Comparison of ENCODE assay signal across 13 cellular contexts in the genomic region with DNA sequence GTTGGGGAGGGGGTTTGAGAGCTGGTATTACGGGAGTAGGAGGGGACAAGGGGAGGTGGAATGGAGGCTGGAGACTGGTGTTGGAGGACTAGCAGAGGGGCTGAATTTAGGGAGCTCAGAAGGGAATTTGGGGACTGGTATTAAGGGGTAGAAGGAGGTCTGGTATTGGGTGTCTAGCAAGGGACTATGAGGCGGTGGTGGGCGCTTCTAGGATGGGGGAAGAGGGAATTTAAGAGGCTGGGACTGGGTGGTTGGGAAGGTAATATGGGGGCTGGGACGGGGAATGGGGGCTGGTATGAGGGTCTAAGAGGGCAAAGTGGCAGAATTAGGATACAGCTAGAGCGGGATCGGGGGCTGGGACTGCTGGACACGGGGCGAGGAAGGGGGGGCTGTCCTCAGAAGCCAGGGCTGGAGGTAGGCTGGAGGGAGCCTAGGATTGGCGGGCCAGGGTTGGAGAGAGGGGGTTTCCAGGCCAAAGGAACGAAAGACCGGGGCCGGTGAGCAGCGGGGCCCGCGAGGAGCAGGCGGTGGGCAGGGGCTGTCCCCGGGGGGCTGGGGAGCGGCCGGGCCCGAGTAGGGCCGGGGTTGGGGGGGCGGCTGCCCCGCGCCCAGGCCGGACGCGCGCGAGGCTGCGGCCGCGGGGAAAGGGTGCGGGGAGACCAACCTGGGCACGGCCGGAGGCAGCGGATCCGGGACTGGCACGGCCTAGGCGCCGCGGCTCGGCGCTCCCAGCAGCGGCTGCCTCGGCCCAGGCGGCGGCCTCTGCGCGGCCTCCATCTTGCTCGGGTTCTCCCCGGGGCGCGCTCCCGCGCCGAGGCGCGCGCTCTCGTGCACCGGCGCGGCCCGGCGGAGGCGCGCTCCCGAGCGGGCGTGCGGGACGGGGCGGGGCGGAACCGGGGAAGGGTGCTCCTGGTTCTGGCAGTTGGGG. TPM values are rescaled to one million over a fixed set of nuclear protein-coding genes. Genes with fewer than 3 reads are reported as not detected.
DNase-seq lines count a peak whose midpoint lies in the region; ATAC-seq, FAIRE-seq and TF ChIP-seq lines count a peak whose summit lies in the region.
"Had no signal": no experiment of that assay in that cellular context is flagged by ENCODE, and none has a peak within 500 bp of the region (broad histone marks: within the 10 kb centered on the region; RNA-seq: fewer than 3 reads in every experiment).

A gene (minus strand): TSS at position 802 of the 928 bp plus-strand sequence. CDS start 1,143 bp downstream, outside the sequence.

- CTCF ChIA-PET in SK-N-SH (lab: Yijun Ruan, JAX), result interaction anchor here (0.9 to 2.2 kb wide), 4 partner anchors 48 to 200 kb away, joined by 3 to 7 read pairs (median 3); no protein-coding TSS in a partner anchor

- no peaks in the 10 kb centered on the region for H4K20me1 ChIP-seq in SK-N-SH (ENCODE audit: insufficient read depth)

- H3K9me3 ChIP-seq in SK-N-SH, result no peaks in the 10 kb centered on the region
- no peaks in the 10 kb centered on the region for H3K9me3 ChIP-seq in ascending aorta

- FAIRE-seq in GM19239 (lab: Jason Lieb, UNC), result no peak

- no peak for ATAC-seq in GM21619 (IDR thresholded peaks at IDR 0.05; ENCODE audit: unreplicated experiment)
- ATAC-seq: activated T-helper 17 cell treated with anti-CD3 and anti-CD28 coated beads, Interleukin-2, amount 50 U/mL, for 72 hours had no signal

- 0 out of 2 replicates have a peak within 1 kb of the TSS, but pooled peaks have one; percentile 19 for H3K4me2 ChIP-seq in SK-N-SH

- H3K27ac ChIP-seq in SK-N-SH (ENCODE audit: low read depth in 2 of 2, low read length in 1 of 2) (peak within 1 kb of the TSS in 1 of 2 experiments; percentile 31; a peak in 1 of 4 replicates), ascending aorta (no peak within 1 kb of the TSS)

- H3K4me1 ChIP-seq in SK-N-SH (ENCODE audit: control insufficient read depth in 1 of 2, insufficient read depth in 2 of 2, low read depth in 1 of 2, low read length in 1 of 2), result peaks cover 0 to 12% of the 10 kb centered on the region in 2 experiments; a peak in 2 of 4 replicates
- H3K4me1 ChIP-seq in ascending aorta, result no peaks in the 10 kb centered on the region

- intact Hi-C loops in ascending aorta (cut with DNase I), result no loop called here

- no peak for TF ChIP-seq RAD21 in SK-N-SH (IDR thresholded peaks at IDR 0.05; ENCODE audit: low read length)

- H3K36me3 ChIP-seq in SK-N-SH (replicated peaks in 1 of 2; ENCODE audit: control insufficient read depth in 1 of 2, insufficient read depth in 2 of 2, low read length in 1 of 2) (no peaks in the 10 kb centered on the region), ascending aorta (no peaks in the 10 kb centered on the region)

- H3K9ac ChIP-seq in SK-N-SH, result no peak within 1 kb of the TSS

- no peaks in the 10 kb centered on the region for H3K79me2 ChIP-seq in SK-N-SH (ENCODE audit: insufficient read depth)

- 7% methylated on average over 15 of the region's 75 CpGs for WGBS in SK-N-SH (ENCODE audit: low lambda C conversion rate)

- H3K4me3 ChIP-seq in SK-N-SH (ENCODE audit: low read depth in 2 of 2, low read length in 1 of 2) (peak within 1 kb of the TSS; percentile 41 to 51), ascending aorta (no peak within 1 kb of the TSS)

- H3K27me3 ChIP-seq in SK-N-SH (ENCODE audit: insufficient read depth) (no peaks in the 10 kb centered on the region), ascending aorta (peaks cover 17% of the 10 kb centered on the region)

- no peaks in the 10 kb centered on the region for H3K9me2 ChIP-seq in SK-N-SH

- DNase-seq in stimulated activated CD4-positive, alpha-beta T cell treated with anti-CD3 and anti-CD28 coated beads, Interleukin-15, amount 100 ng/mL, for 24 hours, result peak; percentile 5
- DNase-seq in stimulated activated CD4-positive, alpha-beta T cell treated with anti-CD3 and anti-CD28 coated beads, Interleukin-4, amount 100 ng/mL, for 24 hours, result no peak
- peak; percentile 97 for DNase-seq in SK-N-SH
- peak; percentile 85 for DNase-seq in iPS-NIHi7 (ENCODE audit: extremely low spot score)
- DNase-seq in GM19239 (ENCODE audit: insufficient read length, low spot score), result no peak
- DNase-seq in ascending aorta (ENCODE audit: low spot score in 2 of 2), result no peak
- no peak for DNase-seq in activated CD4-positive, alpha-beta T cell treated with anti-CD3 and anti-CD28 coated beads for 48 hours
- DNase-seq: activated CD4-positive, CD25-positive, alpha-beta regulatory T cell treated with anti-CD3 and anti-CD28 coated beads, Interleukin-2, amount 50 U/mL, for 72 hours; effector memory CD4-positive, alpha-beta T cell had no signal

- no peak for TF ChIP-seq CTCF in SK-N-SH (IDR thresholded peaks at IDR 0.05)
- TF ChIP-seq CTCF in ascending aorta (IDR thresholded peaks at IDR 0.05), result no peak

- POLR2A ChIA-PET in SK-N-SH (lab: Yijun Ruan, JAX), result no interaction called here

- TF ChIP-seq EP300 in SK-N-SH (IDR thresholded peaks at IDR 0.05; ENCODE audit: borderline replicate concordance in 1 of 2, low read depth in 1 of 2, low read length in 1 of 2), result no peak

- no peak within 1 kb of the TSS for H2AFZ ChIP-seq in SK-N-SH (ENCODE audit: low read depth)

- no peaks in the 10 kb centered on the region for H3F3A ChIP-seq in SK-N-SH (replicated peaks; ENCODE audit: insufficient read depth)

TF ChIP-seq in SK-N-SH, 30 proteins besides CTCF, POLR2A, EP300 and RAD21 (continues in another document):
- TF ChIP-seq SIN3A (IDR thresholded peaks at IDR 0.05; ENCODE audit: borderline replicate concordance, low read depth, low read length), result no peak
- TF ChIP-seq RFX5 (IDR thresholded peaks at IDR 0.05; ENCODE audit: low read length), result no peak
- TF ChIP-seq, protein P1, sequence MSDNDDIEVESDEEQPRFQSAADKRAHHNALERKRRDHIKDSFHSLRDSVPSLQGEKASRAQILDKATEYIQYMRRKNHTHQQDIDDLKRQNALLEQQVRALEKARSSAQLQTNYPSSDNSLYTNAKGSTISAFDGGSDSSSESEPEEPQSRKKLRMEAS (IDR thresholded peaks at IDR 0.05; ENCODE audit: low read depth), result no peak
- TF ChIP-seq TEAD4 (IDR thresholded peaks at IDR 0.05; ENCODE audit: borderline replicate concordance, insufficient read depth), result no peak
- TF ChIP-seq POLR2AphosphoS5 (IDR thresholded peaks at IDR 0.05; ENCODE audit: low read depth, low read length), result no peak
- TF ChIP-seq, protein P2, sequence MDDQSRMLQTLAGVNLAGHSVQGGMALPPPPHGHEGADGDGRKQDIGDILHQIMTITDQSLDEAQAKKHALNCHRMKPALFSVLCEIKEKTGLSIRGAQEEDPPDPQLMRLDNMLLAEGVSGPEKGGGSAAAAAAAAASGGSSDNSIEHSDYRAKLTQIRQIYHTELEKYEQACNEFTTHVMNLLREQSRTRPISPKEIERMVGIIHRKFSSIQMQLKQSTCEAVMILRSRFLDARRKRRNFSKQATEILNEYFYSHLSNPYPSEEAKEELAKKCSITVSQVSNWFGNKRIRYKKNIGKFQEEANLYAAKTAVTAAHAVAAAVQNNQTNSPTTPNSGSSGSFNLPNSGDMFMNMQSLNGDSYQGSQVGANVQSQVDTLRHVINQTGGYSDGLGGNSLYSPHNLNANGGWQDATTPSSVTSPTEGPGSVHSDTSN (IDR thresholded peaks at IDR 0.05), result no peak
- TF ChIP-seq FOSL2 (IDR thresholded peaks at IDR 0.05; ENCODE audit: borderline replicate concordance, low read depth), result no peak
- TF ChIP-seq, protein P3, sequence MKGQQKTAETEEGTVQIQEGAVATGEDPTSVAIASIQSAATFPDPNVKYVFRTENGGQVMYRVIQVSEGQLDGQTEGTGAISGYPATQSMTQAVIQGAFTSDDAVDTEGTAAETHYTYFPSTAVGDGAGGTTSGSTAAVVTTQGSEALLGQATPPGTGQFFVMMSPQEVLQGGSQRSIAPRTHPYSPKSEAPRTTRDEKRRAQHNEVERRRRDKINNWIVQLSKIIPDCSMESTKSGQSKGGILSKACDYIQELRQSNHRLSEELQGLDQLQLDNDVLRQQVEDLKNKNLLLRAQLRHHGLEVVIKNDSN (IDR thresholded peaks at IDR 0.05; ENCODE audit: borderline replicate concordance, low read depth), result no peak
- TF ChIP-seq, protein P4, sequence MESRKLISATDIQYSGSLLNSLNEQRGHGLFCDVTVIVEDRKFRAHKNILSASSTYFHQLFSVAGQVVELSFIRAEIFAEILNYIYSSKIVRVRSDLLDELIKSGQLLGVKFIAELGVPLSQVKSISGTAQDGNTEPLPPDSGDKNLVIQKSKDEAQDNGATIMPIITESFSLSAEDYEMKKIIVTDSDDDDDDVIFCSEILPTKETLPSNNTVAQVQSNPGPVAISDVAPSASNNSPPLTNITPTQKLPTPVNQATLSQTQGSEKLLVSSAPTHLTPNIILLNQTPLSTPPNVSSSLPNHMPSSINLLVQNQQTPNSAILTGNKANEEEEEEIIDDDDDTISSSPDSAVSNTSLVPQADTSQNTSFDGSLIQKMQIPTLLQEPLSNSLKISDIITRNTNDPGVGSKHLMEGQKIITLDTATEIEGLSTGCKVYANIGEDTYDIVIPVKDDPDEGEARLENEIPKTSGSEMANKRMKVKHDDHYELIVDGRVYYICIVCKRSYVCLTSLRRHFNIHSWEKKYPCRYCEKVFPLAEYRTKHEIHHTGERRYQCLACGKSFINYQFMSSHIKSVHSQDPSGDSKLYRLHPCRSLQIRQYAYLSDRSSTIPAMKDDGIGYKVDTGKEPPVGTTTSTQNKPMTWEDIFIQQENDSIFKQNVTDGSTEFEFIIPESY (IDR thresholded peaks at IDR 0.05; ENCODE audit: borderline replicate concordance, low read depth), result no peak
- TF ChIP-seq EZH2phosphoT487 (IDR thresholded peaks at IDR 0.05; ENCODE audit: borderline replicate concordance, low read depth), result no peak
- no peak for TF ChIP-seq SMC3 (IDR thresholded peaks at IDR 0.05; ENCODE audit: low read depth, low read length)
- no peak for TF ChIP-seq YY1 (IDR thresholded peaks at IDR 0.05; ENCODE audit: low read depth)
- no peak for TF ChIP-seq NFIC (IDR thresholded peaks at IDR 0.05; ENCODE audit: borderline replicate concordance)
- TF ChIP-seq MXI1 (IDR thresholded peaks at IDR 0.05; ENCODE audit: low read depth, low read length), result no peak
- no peak for TF ChIP-seq JUND (IDR thresholded peaks at IDR 0.05)
- TF ChIP-seq, protein P5, sequence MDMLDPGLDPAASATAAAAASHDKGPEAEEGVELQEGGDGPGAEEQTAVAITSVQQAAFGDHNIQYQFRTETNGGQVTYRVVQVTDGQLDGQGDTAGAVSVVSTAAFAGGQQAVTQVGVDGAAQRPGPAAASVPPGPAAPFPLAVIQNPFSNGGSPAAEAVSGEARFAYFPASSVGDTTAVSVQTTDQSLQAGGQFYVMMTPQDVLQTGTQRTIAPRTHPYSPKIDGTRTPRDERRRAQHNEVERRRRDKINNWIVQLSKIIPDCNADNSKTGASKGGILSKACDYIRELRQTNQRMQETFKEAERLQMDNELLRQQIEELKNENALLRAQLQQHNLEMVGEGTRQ (IDR thresholded peaks at IDR 0.05; ENCODE audit: borderline replicate concordance, low read depth, low read length), result no peak
- TF ChIP-seq TCF12 (IDR thresholded peaks at IDR 0.05), result no peak
- TF ChIP-seq NRF1 (IDR thresholded peaks at IDR 0.05; ENCODE audit: low read depth, low read length), result no peak

RNA-seq across cellular contexts. Expression of the gene that starts here (rescaled TPM):
- polyA plus RNA-seq in SK-N-SH (2012; rRNA removed), result 0.39 and 0.91 TPM in 2 replicates
- polyA plus RNA-seq in SK-N-SH (2012; cell fraction: cytosol; rRNA removed), result 0.41 and 0.72 TPM in 2 replicates
- 0.69 TPM in 2 replicates for polyA plus RNA-seq in SK-N-SH (2012; cell fraction: nucleus; rRNA removed)
- not detected for total RNA-seq in ascending aorta
- total RNA-seq: activated T-helper 17 cell treated with anti-CD3 and anti-CD28 coated beads, Interleukin-2, amount 50 U/mL, for 72 hours; osteocyte had no signal
- polyA plus RNA-seq: BJ had no signal

Comparison
In these comparisons a context has a peak if more than half of its experiments do, and no peak if none do; other contexts are left out.
1. DNase-seq: peak in stimulated activated CD4-positive, alpha-beta T cell treated with anti-CD3 and anti-CD28 coated beads, Interleukin-15, amount 100 ng/mL, for 24 hours (single experiment) and iPS-NIHi7 (single experiment); none in stimulated activated CD4-positive, alpha-beta T cell treated with anti-CD3 and anti-CD28 coated beads, Interleukin-4, amount 100 ng/mL, for 24 hours (single experiment), GM19239 (single experiment), ascending aorta (0 of 2) and activated CD4-positive, alpha-beta T cell treated with anti-CD3 and anti-CD28 coated beads for 48 hours (single experiment).
2. Peak in DNase-seq, H3K4me3 ChIP-seq and H3K4me2 ChIP-seq in SK-N-SH; RNA of the gene not detected or under 1 TPM.